ENCODE assay signal across 2 cellular contexts in the genomic region with DNA sequence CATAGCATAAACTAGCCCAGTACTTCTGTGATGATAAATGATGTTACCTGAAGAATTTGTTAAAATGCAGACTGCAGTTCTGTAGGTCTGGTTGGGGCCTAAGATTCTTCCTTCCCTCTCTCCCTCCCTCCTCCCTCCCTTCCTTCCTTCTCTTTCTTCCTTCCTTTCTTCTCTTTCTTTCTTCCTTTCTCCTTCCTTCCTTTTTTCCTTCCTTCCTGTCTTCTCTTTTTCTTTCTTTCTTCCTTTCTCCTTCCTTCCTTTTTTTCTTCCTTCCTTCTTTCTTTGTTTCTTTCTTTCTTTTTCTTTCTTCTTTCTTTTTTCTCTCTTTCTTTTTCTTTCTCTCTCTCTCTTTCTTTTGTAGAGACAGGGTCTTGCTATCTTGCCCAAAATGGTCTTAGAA.
TF ChIP-seq lines count a peak whose summit lies in the region.

No MANE protein-coding gene starts in this region.

TF ChIP-seq in HEK293, 187 proteins besides CTCF, POLR2A, EP300 and RAD21 (continues in another document):
- TF ChIP-seq ZBTB20 (tag by site-specific recombination; IDR thresholded peaks at IDR 0.05) (no peak), ZBTB1 (tag by site-specific recombination; IDR thresholded peaks at IDR 0.05) (no peak), SALL2 (tag by site-specific recombination; IDR thresholded peaks at IDR 0.05; ENCODE audit: borderline replicate concordance) (no peak), WT1 (tag by site-specific recombination; IDR thresholded peaks at IDR 0.05) (no peak), ZNF664 (tag by site-specific recombination; IDR thresholded peaks at IDR 0.05) (no peak), ZNF18 (tag by site-specific recombination; IDR thresholded peaks at IDR 0.05) (no peak), ZNF521 (tag by site-specific recombination; IDR thresholded peaks at IDR 0.05) (no peak), ZNF626 (tag by site-specific recombination; IDR thresholded peaks at IDR 0.05) (no peak), ZBTB26 (tag by site-specific recombination; optimal IDR thresholded peaks at IDR 0.05) (no peak), ZNF561 (tag by site-specific recombination; IDR thresholded peaks at IDR 0.05; ENCODE audit: borderline replicate concordance) (no peak), ZNF211 (tag by site-specific recombination; IDR thresholded peaks at IDR 0.05; ENCODE audit: low read depth) (no peak), ZNF645 (tag by site-specific recombination; IDR thresholded peaks at IDR 0.05) (no peak), ZBTB10 (tag by site-specific recombination; IDR thresholded peaks at IDR 0.05) (no peak), ZNF366 (tag by site-specific recombination; conservative IDR thresholded peaks at IDR 0.05) (peak; percentile 98), KLF10 (tag by site-specific recombination; IDR thresholded peaks at IDR 0.05) (no peak), PRDM1 (tag by site-specific recombination; IDR thresholded peaks at IDR 0.05) (peak; percentile 56), ZNF248 (tag by site-specific recombination; IDR thresholded peaks at IDR 0.05) (no peak), SCRT2 (tag by site-specific recombination; IDR thresholded peaks at IDR 0.05) (no peak), ZNF423 (tag by site-specific recombination; IDR thresholded peaks at IDR 0.05) (no peak)
- TF ChIP-seq, protein P1, sequence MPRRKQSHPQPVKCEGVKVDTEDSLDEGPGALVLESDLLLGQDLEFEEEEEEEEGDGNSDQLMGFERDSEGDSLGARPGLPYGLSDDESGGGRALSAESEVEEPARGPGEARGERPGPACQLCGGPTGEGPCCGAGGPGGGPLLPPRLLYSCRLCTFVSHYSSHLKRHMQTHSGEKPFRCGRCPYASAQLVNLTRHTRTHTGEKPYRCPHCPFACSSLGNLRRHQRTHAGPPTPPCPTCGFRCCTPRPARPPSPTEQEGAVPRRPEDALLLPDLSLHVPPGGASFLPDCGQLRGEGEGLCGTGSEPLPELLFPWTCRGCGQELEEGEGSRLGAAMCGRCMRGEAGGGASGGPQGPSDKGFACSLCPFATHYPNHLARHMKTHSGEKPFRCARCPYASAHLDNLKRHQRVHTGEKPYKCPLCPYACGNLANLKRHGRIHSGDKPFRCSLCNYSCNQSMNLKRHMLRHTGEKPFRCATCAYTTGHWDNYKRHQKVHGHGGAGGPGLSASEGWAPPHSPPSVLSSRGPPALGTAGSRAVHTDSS (tag by site-specific recombination; IDR thresholded peaks at IDR 0.05) = no peak
- TF ChIP-seq, protein P2, sequence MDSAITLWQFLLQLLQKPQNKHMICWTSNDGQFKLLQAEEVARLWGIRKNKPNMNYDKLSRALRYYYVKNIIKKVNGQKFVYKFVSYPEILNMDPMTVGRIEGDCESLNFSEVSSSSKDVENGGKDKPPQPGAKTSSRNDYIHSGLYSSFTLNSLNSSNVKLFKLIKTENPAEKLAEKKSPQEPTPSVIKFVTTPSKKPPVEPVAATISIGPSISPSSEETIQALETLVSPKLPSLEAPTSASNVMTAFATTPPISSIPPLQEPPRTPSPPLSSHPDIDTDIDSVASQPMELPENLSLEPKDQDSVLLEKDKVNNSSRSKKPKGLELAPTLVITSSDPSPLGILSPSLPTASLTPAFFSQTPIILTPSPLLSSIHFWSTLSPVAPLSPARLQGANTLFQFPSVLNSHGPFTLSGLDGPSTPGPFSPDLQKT (IDR thresholded peaks at IDR 0.05; ENCODE audit: borderline replicate concordance, low read depth, low read length) = no peak

TF ChIP-seq in K562, 482 proteins besides CTCF, POLR2A, EP300 and RAD21:
- TF ChIP-seq ZNF239 (CRISPR knock-in tag; IDR thresholded peaks at IDR 0.05) (no peak), MTA1 (IDR thresholded peaks at IDR 0.05; ENCODE audit: borderline replicate concordance) (peak; percentile 41; the same call in 1 of the 2 replicates), MEF2D (tag; conservative IDR thresholded peaks at IDR 0.05; ENCODE audit: low read depth) (no peak)
- TF ChIP-seq, protein P3, sequence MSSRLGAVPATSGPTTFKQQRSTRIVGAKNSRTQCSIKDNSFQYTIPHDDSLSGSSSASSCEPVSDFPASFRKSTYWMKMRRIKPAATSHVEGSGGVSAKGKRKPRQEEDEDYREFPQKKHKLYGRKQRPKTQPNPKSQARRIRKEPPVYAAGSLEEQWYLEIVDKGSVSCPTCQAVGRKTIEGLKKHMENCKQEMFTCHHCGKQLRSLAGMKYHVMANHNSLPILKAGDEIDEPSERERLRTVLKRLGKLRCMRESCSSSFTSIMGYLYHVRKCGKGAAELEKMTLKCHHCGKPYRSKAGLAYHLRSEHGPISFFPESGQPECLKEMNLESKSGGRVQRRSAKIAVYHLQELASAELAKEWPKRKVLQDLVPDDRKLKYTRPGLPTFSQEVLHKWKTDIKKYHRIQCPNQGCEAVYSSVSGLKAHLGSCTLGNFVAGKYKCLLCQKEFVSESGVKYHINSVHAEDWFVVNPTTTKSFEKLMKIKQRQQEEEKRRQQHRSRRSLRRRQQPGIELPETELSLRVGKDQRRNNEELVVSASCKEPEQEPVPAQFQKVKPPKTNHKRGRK (tag; IDR thresholded peaks at IDR 0.05) = peak; percentile 96
